8 cellular contexts compared by ENCODE assay signal in genomic region chr2:8544786-8545631, GRCh38.
A peak's percentile ranks its signal among the peaks of the same experiment; 100 is the strongest.
DNase-seq lines count a peak whose midpoint lies in the region; ATAC-seq, FAIRE-seq and TF ChIP-seq lines count a peak whose summit lies in the region.

No MANE protein-coding gene starts in this region.

- no peaks in the 10 kb centered on the region for H3K9me3 Mint-ChIP-seq in activated naive CD8-positive, alpha-beta T cell treated with anti-CD3 and anti-CD28 coated beads, Interleukin-2, amount 50 U/mL, for 24 hours

- H3K4me3 Mint-ChIP-seq in activated naive CD8-positive, alpha-beta T cell treated with anti-CD3 and anti-CD28 coated beads, Interleukin-2, amount 50 U/mL, for 24 hours, result peak overlapping the region; percentile 45

- peak overlapping the region; percentile 96 for H3K27ac Mint-ChIP-seq in activated naive CD8-positive, alpha-beta T cell treated with anti-CD3 and anti-CD28 coated beads, Interleukin-2, amount 50 U/mL, for 24 hours

- TF ChIP-seq CTCF in kidney (IDR thresholded peaks at IDR 0.05; ENCODE audit: borderline replicate concordance, extremely low read depth, insufficient read depth), result no peak

- peak; percentile 52 for ATAC-seq in GM21515 (IDR thresholded peaks at IDR 0.05; ENCODE audit: unreplicated experiment)
- ATAC-seq in activated naive CD8-positive, alpha-beta T cell treated with anti-CD3 and anti-CD28 coated beads, Interleukin-2, amount 50 U/mL, for 24 hours, result peak; percentile 73

- H3K36me3 Mint-ChIP-seq in activated naive CD8-positive, alpha-beta T cell treated with anti-CD3 and anti-CD28 coated beads, Interleukin-2, amount 50 U/mL, for 24 hours (ENCODE audit: low read depth), result no peaks in the 10 kb centered on the region

- peaks cover 5% of the 10 kb centered on the region for H3K27me3 Mint-ChIP-seq in activated naive CD8-positive, alpha-beta T cell treated with anti-CD3 and anti-CD28 coated beads, Interleukin-2, amount 50 U/mL, for 24 hours

- intact Hi-C loops in kidney (cut with DNase I), result no loop called here

- FAIRE-seq in HTR-8/SVneo (lab: Jason Lieb, UNC) (peak; percentile 74), kidney (lab: Jason Lieb, UNC) (no peak)

- no peak overlapping the region for H3K27ac ChIP-seq in kidney (ENCODE audit: low read depth in 2 of 2, low read length in 2 of 2)

- H3K4me1 Mint-ChIP-seq in activated naive CD8-positive, alpha-beta T cell treated with anti-CD3 and anti-CD28 coated beads, Interleukin-2, amount 50 U/mL, for 24 hours, result peaks cover 79% of the 10 kb centered on the region

- no peak overlapping the region for H3K4me3 ChIP-seq in kidney (ENCODE audit: low read length in 2 of 2)

- no peaks in the 10 kb centered on the region for H3K36me3 ChIP-seq in kidney (ENCODE audit: control insufficient read depth in 1 of 2, insufficient read depth in 2 of 2, low read length in 2 of 2)

- DNase-seq in EH (ENCODE audit: low read depth) (peak; percentile 92), HTR-8/SVneo (ENCODE audit: insufficient read length, low spot score) (peak; percentile 85), T-helper 1 cell (peak; percentile 51 to 97 (median 66)), kidney (peak; percentile 87), NCI-H187 (lab: John Stamatoyannopoulos, UW) (no peak)
- peak; percentile 89 for DNase-seq in activated naive CD8-positive, alpha-beta T cell treated with anti-CD3 and anti-CD28 coated beads, Interleukin-2, amount 50 U/mL, for 24 hours
- peak; percentile 78 to 89 for DNase-seq in stimulated activated CD4-positive, alpha-beta T cell treated with anti-CD3 and anti-CD28 coated beads, Interleukin-4, amount 100 ng/mL, for 48 hours (ENCODE audit: low read depth in 2 of 2)

- H3K9ac ChIP-seq in kidney (ENCODE audit: low read length in 2 of 2), result no peak overlapping the region

- H3K9me3 ChIP-seq in kidney (ENCODE audit: control insufficient read depth in 1 of 2, low read length in 2 of 2), result no peaks in the 10 kb centered on the region

- H3K4me1 ChIP-seq in kidney (ENCODE audit: control insufficient read depth in 1 of 2, insufficient read depth in 1 of 2, low read depth in 1 of 2, low read length in 2 of 2), result peaks cover 9 to 13% of the 10 kb centered on the region in 2 donors

Comparison
In these comparisons a context has a peak if more than half of its experiments do, and no peak if none do; other contexts are left out.
1. DNase-seq: peak in EH (single experiment), HTR-8/SVneo (single experiment), T-helper 1 cell (5 of 5), activated naive CD8-positive, alpha-beta T cell treated with anti-CD3 and anti-CD28 coated beads, Interleukin-2, amount 50 U/mL, for 24 hours (single experiment), kidney (single experiment) and stimulated activated CD4-positive, alpha-beta T cell treated with anti-CD3 and anti-CD28 coated beads, Interleukin-4, amount 100 ng/mL, for 48 hours (2 of 2); none in NCI-H187 (0 of 2).